1 cellular context compared by ENCODE assay signal in genomic region chr14:73613046-73613383, GRCh38.
TF ChIP-seq lines count a peak whose summit lies in the region.

No MANE protein-coding gene starts in this region.

TF ChIP-seq in GM12878, 131 proteins besides CTCF, POLR2A, EP300 and RAD21:
- TF ChIP-seq NFXL1 (IDR thresholded peaks at IDR 0.05; ENCODE audit: borderline replicate concordance) (no peak), SIN3A (IDR thresholded peaks at IDR 0.05; ENCODE audit: low read depth, low read length) (0 out of 2 replicates have a peak, but pooled peaks have one; percentile 2), EED (IDR thresholded peaks at IDR 0.05; ENCODE audit: low read depth) (0 out of 2 replicates have a peak, but pooled peaks have one; percentile 9), IKZF1 (conservative IDR thresholded peaks at IDR 0.05) (no peak)
TF ChIP-seq in GM12878: peak in this region for 2.
